ENCODE assay signal across 1 cellular context in genomic region chr14:68959035-68959434, GRCh38.
TF ChIP-seq lines count a peak whose summit lies in the region.

No MANE protein-coding gene starts in this region.

TF ChIP-seq in H1, 55 proteins besides CTCF, POLR2A, EP300 and RAD21:
- TF ChIP-seq JUND (IDR thresholded peaks at IDR 0.05; ENCODE audit: low read length) (no peak), SIN3A (conservative IDR thresholded peaks at IDR 0.05 in 1 of 2, IDR thresholded peaks at IDR 0.05 in 1 of 2; ENCODE audit: low read depth in 1 of 2, low read length in 2 of 2) (no peak), KDM4A (IDR thresholded peaks at IDR 0.05; ENCODE audit: low read depth, low read length, severe bottlenecking) (no peak), GABPA (IDR thresholded peaks at IDR 0.05; ENCODE audit: borderline replicate concordance, insufficient read depth, low read length) (no peak)
